In the genomic region with DNA sequence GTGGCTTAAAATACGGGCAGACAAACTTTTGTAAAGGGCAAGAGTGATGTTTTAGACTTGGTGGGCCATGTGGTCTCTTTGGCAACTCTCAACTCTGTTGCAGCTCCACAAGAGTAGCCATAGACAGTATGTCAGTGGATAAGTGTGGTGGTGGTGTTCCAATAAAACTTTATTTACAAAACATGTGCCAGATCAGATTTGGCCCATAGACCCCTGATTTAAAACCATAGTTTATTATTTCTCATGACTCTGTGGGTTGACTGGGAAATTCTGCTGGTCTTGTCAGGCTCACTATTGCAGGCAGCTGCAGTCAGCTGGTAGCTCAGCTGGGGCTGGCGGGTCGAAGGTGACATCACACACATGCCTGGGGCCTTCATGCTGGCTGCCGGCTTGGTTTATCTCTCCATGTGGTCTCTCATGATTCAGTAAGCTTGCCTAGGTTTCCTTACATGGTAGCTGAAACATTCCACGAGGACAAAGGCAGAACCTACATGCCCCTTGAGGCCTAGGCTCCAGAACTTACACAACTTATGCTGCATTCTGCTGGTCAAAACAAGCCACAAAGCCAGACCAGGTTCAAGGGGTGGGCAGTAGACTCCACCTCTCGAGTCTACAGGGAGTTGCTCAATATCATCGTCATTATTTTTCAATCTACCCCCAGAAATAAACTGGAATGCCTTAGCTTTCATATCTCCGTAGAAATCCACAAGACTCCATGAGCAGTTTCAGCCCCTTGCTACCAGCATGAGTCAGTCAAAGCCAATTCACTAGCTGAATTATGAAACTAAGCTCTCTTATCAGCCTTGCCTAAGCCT, we compare ENCODE assay signal across 12 cellular contexts.
A peak's percentile ranks its signal among the peaks of the same experiment; 100 is the strongest.
DNase-seq lines count a peak whose midpoint lies in the region; TF ChIP-seq lines count a peak whose summit lies in the region.
"Had no signal": no experiment of that assay in that cellular context is flagged by ENCODE, and none has a peak within 500 bp of the region (broad histone marks: within the 10 kb centered on the region; RNA-seq: fewer than 3 reads in every experiment).

No MANE protein-coding gene starts in this region.

- H3K36me3 Mint-ChIP-seq in mesothelial cell of epicardium: peaks cover under 1% of the 10 kb centered on the region
- no peaks in the 10 kb centered on the region for H3K36me3 Mint-ChIP-seq in glutamatergic neuron (ENCODE audit: unreplicated experiment)
- H3K36me3 Mint-ChIP-seq: activated naive CD4-positive, alpha-beta T cell treated with anti-CD3 and anti-CD28 coated beads, Interleukin-2, amount 10 ng/mL, durations not matched to agents 7 days and 5 days had no signal

- H3K4me1 Mint-ChIP-seq in mesothelial cell of epicardium (peaks cover 40% of the 10 kb centered on the region), glutamatergic neuron (ENCODE audit: low read depth, unreplicated experiment) (no peaks in the 10 kb centered on the region)
- H3K4me1 Mint-ChIP-seq: activated naive CD4-positive, alpha-beta T cell treated with anti-CD3 and anti-CD28 coated beads, Interleukin-2, amount 10 ng/mL, durations not matched to agents 7 days and 5 days had no signal

- DNase-seq in AG10803 (ENCODE audit: low read depth) (peak; percentile 3), NCI-H226 (peak; percentile 92), fibroblast of mammary gland (ENCODE audit: low read depth) (peak; percentile 45), mesothelial cell of epicardium (ENCODE audit: low spot score in 2 of 2, unreplicated experiment in 2 of 2) (no peak), glutamatergic neuron (no peak), T-helper 9 cell (no peak), nucleus accumbens (lab: John Stamatoyannopoulos, UW) (no peak)
- no peak for DNase-seq in activated CD4-positive, alpha-beta T cell treated with anti-CD3 and anti-CD28 coated beads, Interleukin-2, amount 50 U/mL, for 4 hours
- DNase-seq: activated CD8-positive, alpha-beta T cell treated with anti-CD3 and anti-CD28 coated beads, Interleukin-2, amount 10 ng/mL, durations not matched to agents 7 days and 5 days; activated naive CD4-positive, alpha-beta T cell treated with anti-CD3 and anti-CD28 coated beads, Interleukin-2, amount 10 ng/mL, durations not matched to agents 7 days and 5 days; T-helper 2 cell; uterus had no signal

- H3K9me3 Mint-ChIP-seq in mesothelial cell of epicardium (peaks cover 8% of the 10 kb centered on the region), glutamatergic neuron (ENCODE audit: unreplicated experiment) (peaks cover 2% of the 10 kb centered on the region)
- H3K9me3 Mint-ChIP-seq: activated naive CD4-positive, alpha-beta T cell treated with anti-CD3 and anti-CD28 coated beads, Interleukin-2, amount 10 ng/mL, durations not matched to agents 7 days and 5 days had no signal

- no peak overlapping the region for H3K4me3 Mint-ChIP-seq in mesothelial cell of epicardium
- no peak overlapping the region for H3K4me3 Mint-ChIP-seq in glutamatergic neuron (ENCODE audit: unreplicated experiment)
- H3K4me3 Mint-ChIP-seq: activated CD8-positive, alpha-beta T cell treated with anti-CD3 and anti-CD28 coated beads, Interleukin-2, amount 10 ng/mL, durations not matched to agents 7 days and 5 days; activated naive CD4-positive, alpha-beta T cell treated with anti-CD3 and anti-CD28 coated beads, Interleukin-2, amount 10 ng/mL, durations not matched to agents 7 days and 5 days had no signal

- no peak overlapping the region for H3K4me3 ChIP-seq in AG10803 (ENCODE audit: low read length)
- no peak overlapping the region for H3K4me3 ChIP-seq in fibroblast of mammary gland (ENCODE audit: control insufficient read depth, low read depth, low read length)
- H3K4me3 ChIP-seq: uterus had no signal

- no peaks in the 10 kb centered on the region for H3K27me3 Mint-ChIP-seq in mesothelial cell of epicardium (ENCODE audit: low read depth)
- no peaks in the 10 kb centered on the region for H3K27me3 Mint-ChIP-seq in glutamatergic neuron (ENCODE audit: unreplicated experiment)
- H3K27me3 Mint-ChIP-seq: activated naive CD4-positive, alpha-beta T cell treated with anti-CD3 and anti-CD28 coated beads, Interleukin-2, amount 10 ng/mL, durations not matched to agents 7 days and 5 days had no signal

- H3K27ac Mint-ChIP-seq in mesothelial cell of epicardium: peak overlapping the region; percentile 45
- no peak overlapping the region for H3K27ac Mint-ChIP-seq in glutamatergic neuron (ENCODE audit: unreplicated experiment)
- H3K27ac Mint-ChIP-seq: activated CD8-positive, alpha-beta T cell treated with anti-CD3 and anti-CD28 coated beads, Interleukin-2, amount 10 ng/mL, durations not matched to agents 7 days and 5 days; activated naive CD4-positive, alpha-beta T cell treated with anti-CD3 and anti-CD28 coated beads, Interleukin-2, amount 10 ng/mL, durations not matched to agents 7 days and 5 days had no signal

- TF ChIP-seq CTCF in AG10803 (conservative IDR thresholded peaks at IDR 0.05; ENCODE audit: low read length) (no peak), fibroblast of mammary gland (conservative IDR thresholded peaks at IDR 0.05; ENCODE audit: control insufficient read depth, insufficient read depth, low read depth, low read length) (no peak), mesothelial cell of epicardium (IDR thresholded peaks at IDR 0.05; ENCODE audit: unreplicated experiment) (no peak), glutamatergic neuron (IDR thresholded peaks at IDR 0.05; ENCODE audit: partially characterized antibody, unreplicated experiment) (no peak)

Comparison
In these comparisons a context has a peak if more than half of its experiments do, and no peak if none do; other contexts are left out.
1. DNase-seq: peak in AG10803 (single experiment), NCI-H226 (single experiment) and fibroblast of mammary gland (single experiment); none in mesothelial cell of epicardium (0 of 2), glutamatergic neuron (single experiment), T-helper 9 cell (single experiment), nucleus accumbens (0 of 56) and activated CD4-positive, alpha-beta T cell treated with anti-CD3 and anti-CD28 coated beads, Interleukin-2, amount 50 U/mL, for 4 hours (0 of 2).